ENCODE assay signal across 23 cellular contexts in the genomic region with DNA sequence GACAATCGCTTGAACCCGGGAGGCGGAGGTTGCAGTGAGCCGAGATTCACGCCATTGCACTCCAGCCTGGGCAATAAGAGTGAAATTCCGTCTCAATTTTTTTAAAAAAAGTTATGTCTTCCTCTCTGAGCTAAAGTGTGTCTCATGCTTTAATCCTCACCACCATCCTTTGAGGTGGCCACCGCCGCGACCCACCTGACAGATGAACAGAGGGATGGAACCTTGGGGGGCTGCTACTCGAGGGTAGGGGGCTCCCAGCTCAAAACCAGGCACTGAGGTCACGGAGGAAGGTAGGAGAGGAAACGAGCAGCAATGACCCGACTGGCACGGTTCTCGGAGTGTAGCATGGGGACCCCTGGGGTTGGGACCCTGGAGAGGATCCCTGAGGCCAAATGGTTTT.
"Had no signal": no experiment of that assay in that cellular context is flagged by ENCODE, and none has a peak within 500 bp of the region (broad histone marks: within the 10 kb centered on the region; RNA-seq: fewer than 3 reads in every experiment).

No MANE protein-coding gene starts in this region.

- ATAC-seq: left colon; left lung; lower lobe of right lung; naive thymus-derived CD8-positive, alpha-beta T cell; pancreas; stimulated activated effector memory CD8-positive, alpha-beta T cell treated with anti-CD3 and anti-CD28 coated beads, Interleukin-12 subunit alpha, Interleukin-12 subunit beta, amount 100 ng/mL, for 72 hours; upper lobe of right lung had no signal

- H3K27ac ChIP-seq: left lung, lower lobe of right lung, pancreas, prostate gland, sigmoid colon, suprapubic skin, upper lobe of right lung had no signal

- H3K4me3 ChIP-seq: left lung, lower lobe of right lung, pancreas, prostate gland, sigmoid colon, spleen, suprapubic skin, thoracic aorta, tibial artery, upper lobe of right lung had no signal

- H3K27me3 ChIP-seq: left lung, pancreas, sigmoid colon, spleen, suprapubic skin, tibial artery, upper lobe of right lung had no signal

- H3K4me1 ChIP-seq: pancreas, upper lobe of right lung had no signal

- H3K9me3 ChIP-seq: left lung, lower lobe of right lung, pancreas, prostate gland, sigmoid colon, spleen, suprapubic skin, thoracic aorta, tibial artery, upper lobe of right lung had no signal

- DNase-seq: hippocampal formation; kidney glomerular epithelial cell; left colon; lower lobe of right lung; mammary epithelial cell; mesenchymal stem cell; occipital lobe; pancreas; retina; sigmoid colon; small intestine; spleen; stimulated activated CD4-positive, alpha-beta T cell treated with anti-CD3 and anti-CD28 coated beads, Interleukin-4, amount 100 ng/mL, for 24 hours; stimulated activated naive CD4-positive, alpha-beta T cell; tibial artery; trophoblast cell; upper lobe of right lung had no signal
